Comparison of ENCODE assay signal across 17 cellular contexts in the genomic region with DNA sequence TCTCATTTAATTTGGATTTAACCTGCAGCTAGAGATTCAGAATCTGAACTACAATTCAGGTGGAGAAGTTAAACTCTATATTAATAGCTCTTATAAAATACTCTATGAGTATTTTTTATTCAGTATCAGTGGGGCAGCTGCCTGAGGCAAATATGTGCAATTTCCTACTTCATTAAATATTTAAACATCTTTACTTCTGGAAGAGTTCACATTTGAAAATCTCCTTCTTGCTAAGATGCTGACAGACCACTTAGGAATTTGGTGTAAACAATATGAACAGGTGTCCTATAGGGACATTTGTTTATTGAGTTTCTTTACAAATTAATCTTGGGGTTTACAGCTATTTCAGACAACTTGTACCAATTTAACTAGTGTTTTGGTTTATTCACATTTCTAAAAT. TPM values are rescaled to one million over a fixed set of nuclear protein-coding genes. Genes with fewer than 3 reads are reported as not detected.
DNase-seq lines count a peak whose midpoint lies in the region; ATAC-seq and TF ChIP-seq lines count a peak whose summit lies in the region.
"Had no signal": no experiment of that assay in that cellular context is flagged by ENCODE, and none has a peak within 500 bp of the region (broad histone marks: within the 10 kb centered on the region; RNA-seq: fewer than 3 reads in every experiment).

No MANE protein-coding gene starts in this region.

- TF ChIP-seq CTCF in left ventricle myocardium inferior (IDR thresholded peaks at IDR 0.05; ENCODE audit: borderline replicate concordance) (no peak), sigmoid colon (IDR thresholded peaks at IDR 0.05) (no peak), vagina (IDR thresholded peaks at IDR 0.05) (no peak), Calu3 (IDR thresholded peaks at IDR 0.05; ENCODE audit: unreplicated experiment) (no peak)

- H3K4me1 Mint-ChIP-seq in Calu3 (ENCODE audit: low read depth, unreplicated experiment): no peaks in the 10 kb centered on the region

- CTCF ChIA-PET in Calu3 (lab: Charles Lee): interaction anchor here (1.2 kb wide), 1 partner anchor 47 kb away, joined by 3 read pairs; no protein-coding TSS in a partner anchor

- no peaks in the 10 kb centered on the region for H3K27me3 Mint-ChIP-seq in Calu3 (ENCODE audit: unreplicated experiment)

- TF ChIP-seq POLR2A in sigmoid colon (IDR thresholded peaks at IDR 0.05): no peak
- no peak for TF ChIP-seq POLR2A in vagina (IDR thresholded peaks at IDR 0.05)

- H3K27ac ChIP-seq in left ventricle myocardium inferior (replicated peaks) (peak overlapping the region; percentile 88), epithelial cell of prostate (peak overlapping the region; percentile 13), sigmoid colon (peak overlapping the region; percentile 35 to 80 (median 72)), vagina (peak overlapping the region; percentile 40)
- H3K27ac ChIP-seq: BLaER1 treated with 17β-estradiol and CSF1 and Interleukin-3, amounts not matched to agents 10 nM and 100 nM had no signal

- H3K4me3 ChIP-seq in left ventricle myocardium inferior (no peak overlapping the region), sigmoid colon (no peak overlapping the region), vagina (no peak overlapping the region)
- H3K4me3 ChIP-seq: BLaER1 treated with 17β-estradiol and CSF1 and Interleukin-3, amounts not matched to agents 10 nM and 100 nM; K562; MG63 had no signal

- no peak for DNase-seq in left ventricle myocardium inferior
- no peak for DNase-seq in Right ventricle myocardium inferior (ENCODE audit: missing footprints)
- DNase-seq in epithelial cell of prostate (ENCODE audit: low read depth, low spot score): no peak
- no peak for DNase-seq in sigmoid colon
- DNase-seq in vagina (ENCODE audit: extremely low spot score in 2 of 2): no peak
- DNase-seq in Calu3: no peak
- DNase-seq: 8988T, H9, NCI-H1092 treated with DMSO at 0.1 percent for 48 hours, NCI-H1694 treated with DMSO at 0.1 percent for 48 hours, NCI-H69, Right ventricle myocardium superior had no signal

- no peak for TF ChIP-seq EP300 in sigmoid colon (IDR thresholded peaks at IDR 0.05)

- H3K9me3 ChIP-seq in left ventricle myocardium inferior (replicated peaks) (no peaks in the 10 kb centered on the region), sigmoid colon (no peaks in the 10 kb centered on the region), vagina (no peaks in the 10 kb centered on the region)
- H3K9me3 ChIP-seq: BLaER1 treated with 17β-estradiol and CSF1 and Interleukin-3, amounts not matched to agents 10 nM and 100 nM; MG63 had no signal

- H3K4me3 Mint-ChIP-seq in Calu3 (ENCODE audit: low read depth, unreplicated experiment): no peak overlapping the region
- H3K4me3 Mint-ChIP-seq: H9 had no signal

- ATAC-seq in Right ventricle myocardium inferior (no peak), HG03045 (IDR thresholded peaks at IDR 0.05; ENCODE audit: unreplicated experiment) (no peak), HG03196 (IDR thresholded peaks at IDR 0.05; ENCODE audit: unreplicated experiment) (no peak)
- ATAC-seq: K562 had no signal

- no peaks in the 10 kb centered on the region for H3K9me3 Mint-ChIP-seq in Calu3 (ENCODE audit: low read depth, unreplicated experiment)
- H3K9me3 Mint-ChIP-seq: H9 had no signal

- H3K36me3 Mint-ChIP-seq in Calu3 (ENCODE audit: insufficient read depth, unreplicated experiment): no peaks in the 10 kb centered on the region

- intact Hi-C loops in left ventricle myocardium inferior (cut with micrococcal nuclease): no loop called here
- intact Hi-C loops in Right ventricle myocardium inferior (cut with DNase I): no loop called here
- intact Hi-C loops in sigmoid colon (cut with DNase I): no loop called here
- intact Hi-C loops in vagina (cut with DNase I): no loop called here
- intact Hi-C loops in Calu3 (cut with micrococcal nuclease; ENCODE audit: unreplicated experiment): no loop called here

- no peaks in the 10 kb centered on the region for H3K27me3 ChIP-seq in left ventricle myocardium inferior (ENCODE audit: low read depth)
- H3K27me3 ChIP-seq in sigmoid colon: no peaks in the 10 kb centered on the region
- no peaks in the 10 kb centered on the region for H3K27me3 ChIP-seq in vagina
- H3K27me3 ChIP-seq: BLaER1 treated with 17β-estradiol and CSF1 and Interleukin-3, amounts not matched to agents 10 nM and 100 nM; MG63 had no signal

- no peak overlapping the region for H3K27ac Mint-ChIP-seq in Calu3 (ENCODE audit: unreplicated experiment)

- H3K4me1 ChIP-seq in left ventricle myocardium inferior: peaks cover 98% of the 10 kb centered on the region
- peaks cover 0 to 96% (median 80%) of the 10 kb centered on the region in 4 donors for H3K4me1 ChIP-seq in sigmoid colon
- H3K4me1 ChIP-seq in vagina: peaks cover 64% of the 10 kb centered on the region

- BruUV-seq in Calu3 (replicated peaks; lab: Mats Ljungman, UMichigan): no TSS peak

- H3K36me3 ChIP-seq in left ventricle myocardium inferior (no peaks in the 10 kb centered on the region), sigmoid colon (no peaks in the 10 kb centered on the region), vagina (no peaks in the 10 kb centered on the region)
- H3K36me3 ChIP-seq: BLaER1 treated with 17β-estradiol and CSF1 and Interleukin-3, amounts not matched to agents 10 nM and 100 nM had no signal

RNA-seq across cellular contexts. Expression of a gene that starts 20.4 kb away (rescaled TPM):
- 29.9 TPM for total RNA-seq in left ventricle myocardium inferior
- total RNA-seq in Right ventricle myocardium inferior: 36.4 TPM
- 100 to 1,000 TPM in 1 of 4 donors, 10 to 100 TPM in 3; 66.7 to 102 (median 81.8) TPM for total RNA-seq in sigmoid colon
- 10 to 100 TPM in 1 of 3 donors, 1 to 10 TPM in 2; 3.7 to 14.1 (median 6.0) TPM for polyA plus RNA-seq in sigmoid colon
- 33.1 TPM for total RNA-seq in vagina
- total RNA-seq in Calu3 (2022): 8.6 and 11.3 TPM in 2 replicates
- polyA plus RNA-seq: K562 had no signal

Comparison
In these comparisons a context has a peak if more than half of its experiments do, and no peak if none do; other contexts are left out.
1. H3K27ac ChIP-seq: peak in every context shown above with its lines; median percentile 88 in left ventricle myocardium inferior; 72 in sigmoid colon; 40 in vagina; 13 in epithelial cell of prostate.